ENCODE assay signal across 8 cellular contexts in genomic region chr10:70816220-70816894, GRCh38. TPM values are rescaled to one million over a fixed set of nuclear protein-coding genes. Genes with fewer than 3 reads are reported as not detected.
DNase-seq lines count a peak whose midpoint lies in the region; ATAC-seq and TF ChIP-seq lines count a peak whose summit lies in the region.

No MANE protein-coding gene starts in this region.

- DNase-seq in DMS79 treated with DMSO at 0.1 percent for 48 hours (lab: John Stamatoyannopoulos, UW) (peak; percentile 62), SW480 (ENCODE audit: low spot score) (peak; percentile 93), left ventricle myocardium inferior (peak; percentile 64), pons (ENCODE audit: low spot score) (peak; percentile 38), GF-D8 (lab: John Stamatoyannopoulos, UW) (no peak)

- H3K4me3 ChIP-seq in left ventricle myocardium inferior = peak overlapping the region; percentile 77

- intact Hi-C loops in left ventricle myocardium inferior (cut with micrococcal nuclease) = loop anchor here (5.0 kb wide), 1 partner anchor 61 kb away; no protein-coding TSS in a partner anchor

- no peaks in the 10 kb centered on the region for H3K27me3 ChIP-seq in left ventricle myocardium inferior (ENCODE audit: low read depth)

- H3K27ac ChIP-seq in KOPT-K1 (ENCODE audit: low read depth, low read length, poor library complexity, severe bottlenecking) (peak overlapping the region; percentile 16), angular gyrus (ENCODE audit: low read depth, low read length) (peak overlapping the region; percentile 79), left ventricle myocardium inferior (replicated peaks) (peak overlapping the region; percentile 92)

- H3K9me3 ChIP-seq in KOPT-K1 (ENCODE audit: insufficient read depth, low read length, poor library complexity, severe bottlenecking) = no peaks in the 10 kb centered on the region
- no peaks in the 10 kb centered on the region for H3K9me3 ChIP-seq in left ventricle myocardium inferior (replicated peaks)

- TF ChIP-seq CTCF in left ventricle myocardium inferior (IDR thresholded peaks at IDR 0.05; ENCODE audit: borderline replicate concordance) = no peak

- H3K4me1 ChIP-seq in left ventricle myocardium inferior = peaks cover 24% of the 10 kb centered on the region

- H3K36me3 ChIP-seq in KOPT-K1 (ENCODE audit: insufficient read depth, low read length) = peaks cover 9% of the 10 kb centered on the region; the same call in 1 of the 2 replicates
- peaks cover 8% of the 10 kb centered on the region for H3K36me3 ChIP-seq in left ventricle myocardium inferior

- peak; percentile 51 for ATAC-seq in GM21723 (IDR thresholded peaks at IDR 0.05; ENCODE audit: unreplicated experiment)

RNA-seq across cellular contexts. Expression of gene SGPL1, which starts 0.6 kb away (rescaled TPM):
- total RNA-seq in left ventricle myocardium inferior = 8.2 TPM

RNA-seq across cellular contexts. Expression of gene TBATA, which starts 31.2 kb away (rescaled TPM):
- total RNA-seq in left ventricle myocardium inferior = not detected

Comparison
In these comparisons a context has a peak if more than half of its experiments do, and no peak if none do; other contexts are left out.
1. H3K27ac ChIP-seq: peak in every context shown above with its lines; median percentile 92 in left ventricle myocardium inferior; 79 in angular gyrus; 16 in KOPT-K1.